14 cellular contexts compared by ENCODE assay signal in the genomic region with DNA sequence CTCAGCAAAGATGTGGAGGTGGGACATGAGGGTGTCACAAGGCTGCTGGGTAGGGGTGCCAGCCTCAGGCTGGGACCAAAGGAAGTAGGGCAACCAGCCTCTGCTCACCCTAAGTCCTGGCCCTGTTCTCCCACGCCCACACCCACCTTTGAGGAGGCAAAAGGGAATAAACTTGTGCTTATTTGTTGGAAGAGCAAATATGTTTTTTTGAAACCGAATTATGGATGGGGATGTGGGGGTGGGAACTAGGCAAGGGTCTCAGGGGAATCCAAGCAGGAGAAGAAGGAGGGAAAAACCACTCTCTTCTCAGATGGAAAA. TPM values are rescaled to one million over a fixed set of nuclear protein-coding genes. Genes with fewer than 3 reads are reported as not detected.
A peak's percentile ranks its signal among the peaks of the same experiment; 100 is the strongest.
DNase-seq lines count a peak whose midpoint lies in the region; ATAC-seq, FAIRE-seq and TF ChIP-seq lines count a peak whose summit lies in the region.
"Had no signal": no experiment of that assay in that cellular context is flagged by ENCODE, and none has a peak within 500 bp of the region (broad histone marks: within the 10 kb centered on the region; RNA-seq: fewer than 3 reads in every experiment).

No MANE protein-coding gene starts in this region.

- TF ChIP-seq CTCF in HepG2 (CRISPR knock-in tag; IDR thresholded peaks at IDR 0.05) (no peak), right lobe of liver (IDR thresholded peaks at IDR 0.05) (no peak), colonic mucosa (IDR thresholded peaks at IDR 0.05) (no peak), GM10266 (IDR thresholded peaks at IDR 0.05; ENCODE audit: control insufficient read depth, insufficient read depth, low read depth, missing control alignments) (no peak)

- H4K8ac ChIP-seq in trophoblast cell (ENCODE audit: low read depth, low read length), result no peak overlapping the region

- FAIRE-seq in HepG2 (lab: Jason Lieb, UNC), result no peak
- FAIRE-seq: GM12892 had no signal

- H3K79me1 ChIP-seq in trophoblast cell (ENCODE audit: low read length), result peaks cover 26% of the 10 kb centered on the region

- TF ChIP-seq RAD21 in HepG2 (CRISPR knock-in tag; IDR thresholded peaks at IDR 0.05), result no peak

- no TSS peak for BruUV-seq in HepG2 (replicated peaks; lab: Mats Ljungman, UMichigan)

- no peak overlapping the region for H3K27ac ChIP-seq in HepG2 (ENCODE audit: extremely low read length, insufficient read depth, low read length)
- no peak overlapping the region for H3K27ac ChIP-seq in right lobe of liver
- H3K27ac ChIP-seq in colonic mucosa, result peak overlapping the region; percentile 58
- no peak overlapping the region for H3K27ac ChIP-seq in trophoblast cell (ENCODE audit: low read depth, low read length)

- in situ Hi-C loops in HepG2 (cut with HindIII; ENCODE audit: extremely low pct_ligation_motif_present, low pct_unique_long_range_greater_than_20kb), result no loop called here

- DNase-seq in HepG2 (ENCODE audit: low spot score), result no peak
- no peak for DNase-seq in right lobe of liver
- DNase-seq in colonic mucosa, result no peak
- DNase-seq in trophoblast cell, result no peak
- no peak for DNase-seq in NAMALWA (ENCODE audit: low spot score)
- no peak for DNase-seq in GM10266 (ENCODE audit: extremely low spot score)
- no peak for DNase-seq in islet precursor cell
- DNase-seq: KG1, kidney glomerular epithelial cell, NCI-H526 treated with DMSO at 0.1 percent for 48 hours, RPMI8226, spleen had no signal

- H2AFZ ChIP-seq in HepG2 (ENCODE audit: low read length), result no peak overlapping the region
- H2AFZ ChIP-seq in trophoblast cell (ENCODE audit: insufficient read depth, low read length, poor library complexity), result no peak overlapping the region

- H3K9me3 ChIP-seq in HepG2 (ENCODE audit: low read length) (no peaks in the 10 kb centered on the region), right lobe of liver (no peaks in the 10 kb centered on the region), colonic mucosa (no peaks in the 10 kb centered on the region), trophoblast cell (ENCODE audit: insufficient read depth, low read depth, low read length) (no peaks in the 10 kb centered on the region)
- H3K9me3 ChIP-seq: spleen had no signal

- peaks cover 56% of the 10 kb centered on the region for H3K4me1 ChIP-seq in HepG2 (ENCODE audit: insufficient read depth, low read length)
- H3K4me1 ChIP-seq in right lobe of liver, result peaks cover 0 to 21% (median 8%) of the 10 kb centered on the region in 4 donors
- H3K4me1 ChIP-seq in colonic mucosa, result peaks cover 3% of the 10 kb centered on the region
- peaks cover 12 to 17% of the 10 kb centered on the region in 2 experiments for H3K4me1 ChIP-seq in trophoblast cell (ENCODE audit: control insufficient read depth in 1 of 2, insufficient read depth in 2 of 2, low read length in 2 of 2)

- TF ChIP-seq POLR2A in HepG2 (IDR thresholded peaks at IDR 0.05; ENCODE audit: insufficient read depth in 1 of 2, low read depth in 2 of 2, low read length in 2 of 2) (no peak), right lobe of liver (IDR thresholded peaks at IDR 0.05) (no peak)

- H3K4me2 ChIP-seq in HepG2 (ENCODE audit: low read depth, low read length) (peak overlapping the region; percentile 59), trophoblast cell (ENCODE audit: low read length) (no peak overlapping the region)

- H3K23ac ChIP-seq in trophoblast cell (ENCODE audit: low read length), result no peak overlapping the region

- H3K27me3 ChIP-seq in HepG2 (ENCODE audit: control insufficient read depth in 1 of 2, insufficient read depth in 2 of 2, low read length in 2 of 2) (no peaks in the 10 kb centered on the region), right lobe of liver (no peaks in the 10 kb centered on the region), colonic mucosa (no peaks in the 10 kb centered on the region), trophoblast cell (ENCODE audit: insufficient read depth, low read length) (no peaks in the 10 kb centered on the region)
- H3K27me3 ChIP-seq: spleen had no signal

- H4K12ac ChIP-seq in trophoblast cell (ENCODE audit: low read depth, low read length), result no peak overlapping the region

- H3K9ac ChIP-seq in HepG2 (ENCODE audit: insufficient read depth, low read depth, low read length), result no peak overlapping the region
- no peak overlapping the region for H3K9ac ChIP-seq in colonic mucosa (ENCODE audit: low read depth in 2 of 2, low read length in 2 of 2)
- H3K9ac ChIP-seq in trophoblast cell (ENCODE audit: low read length), result no peak overlapping the region

- POLR2A ChIA-PET in HepG2 (lab: Yijun Ruan, JAX), result interaction anchor here (1.4 kb wide), 1 partner anchor 33 kb away, joined by 3 read pairs; no protein-coding TSS in a partner anchor

- H2BK5ac ChIP-seq in trophoblast cell (ENCODE audit: low read depth, low read length, poor library complexity), result no peak overlapping the region

- H2AK5ac ChIP-seq in trophoblast cell (ENCODE audit: low read length), result no peak overlapping the region

- intact Hi-C loops in HepG2 (cut with micrococcal nuclease; ENCODE audit: unreplicated experiment), result loop anchor here (10.0 kb wide), 1 partner anchor 195 kb away; a partner anchor contains a TSS
- intact Hi-C loops in right lobe of liver (cut with DNase I), result no loop called here
- intact Hi-C loops in colonic mucosa (cut with DNase I), result no loop called here

- no peak overlapping the region for H2BK120ac ChIP-seq in trophoblast cell (ENCODE audit: insufficient read depth, low read length, poor library complexity)

- peaks cover under 1% of the 10 kb centered on the region for H3K79me2 ChIP-seq in HepG2 (ENCODE audit: insufficient read depth, low read length)
- no peaks in the 10 kb centered on the region for H3K79me2 ChIP-seq in trophoblast cell (ENCODE audit: control insufficient read depth, insufficient read depth, low read length, poor library complexity)

- no peak overlapping the region for H3K14ac ChIP-seq in trophoblast cell (ENCODE audit: low read length)

- no peaks in the 10 kb centered on the region for H4K20me1 ChIP-seq in HepG2 (ENCODE audit: insufficient read depth, low read length)

- H3K4me3 ChIP-seq in HepG2 (replicated peaks in 1 of 3; ENCODE audit: insufficient read depth in 1 of 3, low read depth in 2 of 3, low read length in 3 of 3) (peak overlapping the region in 1 of 3 experiments; percentile 29; a peak in 1 of 6 replicates), right lobe of liver (no peak overlapping the region), colonic mucosa (no peak overlapping the region), trophoblast cell (ENCODE audit: low read depth, low read length) (no peak overlapping the region)
- H3K4me3 ChIP-seq: spleen had no signal

- WGBS in HepG2 (ENCODE audit: low lambda C conversion rate), result 53% methylated on average over 2 of the region's 2 CpGs
- WGBS in right lobe of liver (ENCODE audit: insufficient coverage, low coverage, low lambda C conversion rate, missing lambda C conversion rate), result 69% methylated on average over 2 of the region's 2 CpGs
- WGBS in trophoblast cell (ENCODE audit: extremely low coverage, insufficient coverage, insufficient read length), result no CpG with 5 or more reads among the region's 2 CpGs

- CTCF ChIA-PET in HepG2 (lab: Yijun Ruan, JAX; ENCODE audit: low intra/inter-chr PET ratio, low total read pairs), result no interaction called here

- H3K36me3 ChIP-seq in HepG2 (replicated peaks in 1 of 2; ENCODE audit: control insufficient read depth in 1 of 2, insufficient read depth in 2 of 2, low read length in 2 of 2) (no peaks in the 10 kb centered on the region), right lobe of liver (no peaks in the 10 kb centered on the region), colonic mucosa (no peaks in the 10 kb centered on the region), trophoblast cell (ENCODE audit: control insufficient read depth in 1 of 2, insufficient read depth in 2 of 2, low read length in 2 of 2) (no peaks in the 10 kb centered on the region)

- peak overlapping the region; percentile 1 for H2BK12ac ChIP-seq in trophoblast cell (ENCODE audit: low read length)

- ATAC-seq in HepG2 (no peak), right lobe of liver (no peak), SK-N-SH treated with all-trans-retinoic acid at 6 μM for 48 hours (no peak)

- peak overlapping the region; percentile 67 for H4K91ac ChIP-seq in trophoblast cell (ENCODE audit: low read depth, low read length)

- no peak overlapping the region for H3K18ac ChIP-seq in trophoblast cell (ENCODE audit: low read length)

- no peak overlapping the region for H3K4ac ChIP-seq in trophoblast cell (ENCODE audit: low read depth, low read length)

- TF ChIP-seq EP300 in HepG2 (IDR thresholded peaks at IDR 0.05; ENCODE audit: low read depth in 2 of 2, low read length in 2 of 2) (no peak), HepG2 (CRISPR knock-in tag; IDR thresholded peaks at IDR 0.05; ENCODE audit: borderline replicate concordance) (no peak)

TF ChIP-seq in HepG2, 621 proteins besides CTCF, POLR2A, EP300 and RAD21 (continues in another document):
- no peak for TF ChIP-seq KAT8 (CRISPR knock-in tag; IDR thresholded peaks at IDR 0.05)

TF ChIP-seq in SK-N-SH treated with all-trans-retinoic acid at 6 μM for 48 hours, 23 proteins besides CTCF, POLR2A, EP300 and RAD21 (continues in another document):
- TF ChIP-seq ISL1 (CRISPR knock-in tag; IDR thresholded peaks at IDR 0.05), result no peak

RNA-seq across cellular contexts. Expression of a gene that starts 10.4 kb away (rescaled TPM):
- 1.8 and 2.6 TPM in 2 replicates for total RNA-seq in HepG2 (2016; rRNA removed; fragmentation: Illumina TruSeq; extraction: Trizol)
- total RNA-seq in HepG2 (2016; cell fraction: cytosol; rRNA removed; fragmentation: Illumina TruSeq; extraction: Trizol; ENCODE audit: low read depth), result 0.44 and 0.61 TPM in 2 replicates
- 2.3 and 2.7 TPM in 2 replicates for total RNA-seq in HepG2 (2016; cell fraction: insoluble cytoplasmic fraction; rRNA removed; fragmentation: Illumina TruSeq; extraction: Trizol)
- 1.5 TPM in 2 replicates for total RNA-seq in HepG2 (2016; cell fraction: membrane; rRNA removed; fragmentation: Illumina TruSeq; extraction: Trizol)
- 3.0 and 4.3 TPM in 2 replicates for total RNA-seq in HepG2 (2016; cell fraction: nucleus; rRNA removed; fragmentation: Illumina TruSeq; extraction: Trizol)
- polyA plus RNA-seq in HepG2 (2011; rRNA removed), result 51.0 and 60.0 TPM in 2 replicates
- 29.3 and 36.0 TPM in 2 replicates for polyA plus RNA-seq in HepG2 (2011; cell fraction: cytosol; rRNA removed)
- polyA plus RNA-seq in HepG2 (2011; cell fraction: nucleus; rRNA removed), result 35.5 and 51.8 TPM in 2 replicates
- polyA plus RNA-seq in HepG2 (2012), result 145 and 159 TPM in 2 replicates
- polyA plus RNA-seq in HepG2 (2016; cell fraction: cytosol; fragmentation: Illumina TruSeq; extraction: Trizol; ENCODE audit: low read depth), result 0.21 and 0.42 TPM in 2 replicates
- 3.5 and 4.1 TPM in 2 replicates for polyA plus RNA-seq in HepG2 (2016; cell fraction: insoluble cytoplasmic fraction; fragmentation: Illumina TruSeq; extraction: Trizol; ENCODE audit: low read depth)
- polyA plus RNA-seq in HepG2 (2016; cell fraction: membrane; fragmentation: Illumina TruSeq; extraction: Trizol; ENCODE audit: low read depth), result 0.93 and 1.1 TPM in 2 replicates
- polyA plus RNA-seq in HepG2 (2016; cell fraction: nucleus; fragmentation: Illumina TruSeq; extraction: Trizol; ENCODE audit: insufficient read depth, low read depth), result 5.9 and 7.0 TPM in 2 replicates
- polyA minus RNA-seq in HepG2 (2011; rRNA and poly(A)+ RNA removed; ENCODE audit: low replicate concordance), result 17.6 and 68.5 TPM in 2 replicates
- polyA minus RNA-seq in HepG2 (2011; cell fraction: cytosol; rRNA and poly(A)+ RNA removed), result 59.1 and 63.2 TPM in 2 replicates
- polyA minus RNA-seq in HepG2 (2011; cell fraction: nucleus; rRNA and poly(A)+ RNA removed), result 23.0 and 31.6 TPM in 2 replicates
- total RNA-seq in right lobe of liver, result 100 to 1,000 TPM in 1 of 6 experiments, 10 to 100 TPM in 5; 19.0 to 170 (median 57.7) TPM
- 10 to 100 TPM; 25.2 to 66.0 TPM for total RNA-seq in colonic mucosa
- 173 and 187 TPM in 2 replicates for polyA plus RNA-seq in trophoblast cell (2013)
